ENCODE assay signal across 8 cellular contexts in the genomic region with DNA sequence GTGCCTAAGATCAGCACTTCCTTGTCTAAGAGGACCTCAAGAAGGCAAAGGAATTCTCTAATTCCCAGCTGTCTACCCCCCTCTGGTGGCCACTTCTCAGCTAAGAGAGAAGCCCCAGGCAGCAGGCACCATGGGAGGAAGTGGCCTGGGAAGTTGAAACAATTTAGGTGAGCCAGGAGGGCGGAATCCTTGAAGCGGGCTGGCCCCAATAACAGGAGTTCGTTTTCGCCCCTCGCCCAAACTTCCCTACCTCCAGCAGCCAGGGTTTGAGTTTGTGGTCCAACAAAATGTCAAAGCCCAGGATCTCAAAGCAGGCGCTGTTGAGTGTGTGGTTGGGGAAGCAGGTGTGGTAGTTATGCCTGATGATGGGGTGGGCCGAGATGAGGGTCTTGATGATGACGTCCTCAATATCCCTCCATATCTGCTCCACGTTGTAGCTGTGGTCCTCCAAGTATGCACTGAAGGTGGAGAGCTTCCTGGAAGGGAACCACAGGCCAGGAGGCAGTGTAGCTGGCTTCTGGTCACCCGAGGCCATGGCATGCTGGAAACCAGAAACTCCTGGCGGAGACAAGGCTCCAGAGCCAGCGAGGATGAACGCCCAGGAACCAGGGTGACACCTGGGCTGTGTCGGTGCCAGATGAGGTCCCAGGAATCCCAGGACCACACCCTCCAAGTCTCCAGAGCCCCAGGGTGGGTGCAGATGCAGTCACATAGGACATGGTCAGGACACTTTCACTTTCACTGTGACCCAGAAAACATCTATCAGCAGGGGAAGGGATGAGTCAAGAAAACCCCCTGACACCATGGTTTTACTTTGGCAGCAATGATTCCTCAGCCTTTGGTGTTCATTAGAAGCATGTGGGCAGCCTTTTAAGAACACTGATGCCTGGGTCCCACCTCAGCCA. TPM values are rescaled to one million over a fixed set of nuclear protein-coding genes. Genes with fewer than 3 reads are reported as not detected.
DNase-seq lines count a peak whose midpoint lies in the region; ATAC-seq and TF ChIP-seq lines count a peak whose summit lies in the region.

No MANE protein-coding gene starts in this region.

- no peak overlapping the region for H3K9ac ChIP-seq in PC-3 (ENCODE audit: low read length)

- POLR2A ChIA-PET in PC-3 (lab: Charles Lee; ENCODE audit: unreplicated experiment): interaction anchor here (0.6 to 1.1 kb wide), 5 partner anchors 28 to 193 kb away, joined by 3 to 22 read pairs (median 4); partner anchors contain the start of gene HOXB13

- no peaks in the 10 kb centered on the region for H3K9me2 ChIP-seq in PC-3 (replicated peaks; ENCODE audit: low read length)

- H3K4me1 ChIP-seq in PC-3 (ENCODE audit: insufficient read depth, low read length): peaks cover 30% of the 10 kb centered on the region

- no peaks in the 10 kb centered on the region for H3K27me3 ChIP-seq in PC-3 (ENCODE audit: low read length)

- in situ Hi-C loops in astrocyte of the cerebellum (cut with HindIII; ENCODE audit: low sequenced_read_pairs): loop anchor here (5.0 kb wide), 1 partner anchor 39 kb away; no protein-coding TSS in a partner anchor

- TF ChIP-seq CTCF in PC-3 (conservative IDR thresholded peaks at IDR 0.05; ENCODE audit: low read depth, low read length): peak; percentile 98
- TF ChIP-seq CTCF in astrocyte of the cerebellum (IDR thresholded peaks at IDR 0.05; ENCODE audit: low read depth, low read length, missing control alignments): peak; percentile 86

- H3K36me3 ChIP-seq in PC-3 (ENCODE audit: low read depth, low read length): no peaks in the 10 kb centered on the region

- H3K4me3 ChIP-seq in PC-3 (ENCODE audit: low read length) (peak overlapping the region; percentile 19; the same call in 1 of the 2 replicates), astrocyte of the cerebellum (ENCODE audit: low read depth, low read length) (no peak overlapping the region)

- BruUV-seq in PC-3 (replicated peaks; lab: Mats Ljungman, UMichigan): no TSS peak

- no peaks in the 10 kb centered on the region for H3K9me3 ChIP-seq in PC-3 (ENCODE audit: low read length)

- H4K20me1 ChIP-seq in PC-3 (ENCODE audit: low read length): no peaks in the 10 kb centered on the region

- DNase-seq in SIG-M5 treated with dmso at 0.1 percent for 504 hours (lab: John Stamatoyannopoulos, UW; ENCODE audit: unreplicated experiment) (peak; percentile 71), SIG-M5 (lab: John Stamatoyannopoulos, UW) (no peak), PC-3 (peak; percentile 99), astrocyte of the cerebellum (ENCODE audit: low read depth) (peak; percentile 64), hippocampal formation (lab: John Stamatoyannopoulos, UW) (peak; percentile 32 to 34), sciatic nerve (ENCODE audit: low spot score) (peak; percentile 86)

- peak overlapping the region; percentile 91 for H2AFZ ChIP-seq in PC-3 (ENCODE audit: low read length)

- no peaks in the 10 kb centered on the region for H3F3A ChIP-seq in PC-3 (ENCODE audit: low read length, unreplicated experiment)

- intact Hi-C loops in PC-3 (cut with micrococcal nuclease): loop anchor here (1.0 to 5.0 kb wide), 6 partner anchors 31 to 120 kb away; no protein-coding TSS in a partner anchor
- intact Hi-C loops in sciatic nerve (cut with DNase I): loop anchor here (10.0 kb wide), 1 partner anchor 117 kb away; no protein-coding TSS in a partner anchor

- H3K79me2 ChIP-seq in PC-3 (ENCODE audit: low read length): no peaks in the 10 kb centered on the region

- H3K4me2 ChIP-seq in PC-3 (ENCODE audit: low read length): peak overlapping the region; percentile 68

- no peak overlapping the region for H3K27ac ChIP-seq in PC-3 (ENCODE audit: low read length)

- CTCF ChIA-PET in PC-3 (lab: Charles Lee): interaction anchor here (0.6 to 2.3 kb wide), 17 partner anchors 13 to 218 kb away, joined by 3 to 76 read pairs (median 5); partner anchors contain the start of genes HOXB13, PRAC1, PRAC2 and TTLL6

- ATAC-seq in HG03196 (IDR thresholded peaks at IDR 0.05; ENCODE audit: unreplicated experiment): peak; percentile 40
- ATAC-seq in PC-3: peak; percentile 92
- peak; percentile 78 for ATAC-seq in sciatic nerve
- ATAC-seq in GM18867 (IDR thresholded peaks at IDR 0.05; ENCODE audit: unreplicated experiment): no peak

RNA-seq across cellular contexts. Expression of gene TTLL6, which starts 25.6 kb away (rescaled TPM):
- total RNA-seq in PC-3 (2014; rRNA removed) (0.29 and 0.40 TPM in 2 replicates), sciatic nerve (0.27 TPM)

RNA-seq across cellular contexts. Expression of gene CALCOCO2, which starts 39.5 kb away (rescaled TPM):
- total RNA-seq in PC-3 (2014; rRNA removed) (47.2 and 49.4 TPM in 2 replicates), sciatic nerve (206 TPM)
